ENCODE assay signal across 13 cellular contexts in the genomic region with DNA sequence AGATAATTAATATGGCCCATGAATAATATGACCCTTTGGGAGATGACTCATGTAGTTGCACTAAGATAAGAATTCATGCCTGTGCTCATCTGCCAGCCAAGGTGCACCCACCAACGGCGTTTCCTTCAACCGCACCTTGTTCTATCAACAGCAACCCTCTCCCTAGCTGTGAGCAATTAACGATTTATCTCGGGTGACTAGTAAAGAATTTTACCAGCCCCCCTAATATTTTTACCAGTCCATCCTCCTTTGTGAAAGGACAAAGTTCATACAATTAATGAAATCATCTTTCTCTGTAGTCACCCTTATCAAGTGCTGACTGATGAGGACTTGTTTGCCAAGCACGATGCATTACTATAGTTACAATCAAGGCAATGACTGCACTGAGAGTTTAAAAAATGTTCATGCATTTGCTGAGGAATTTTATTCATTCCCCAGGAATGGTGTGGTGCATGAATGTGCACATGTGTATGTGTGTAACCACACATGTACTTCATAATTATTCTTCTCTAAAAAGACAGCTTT.
"Had no signal": no experiment of that assay in that cellular context is flagged by ENCODE, and none has a peak within 500 bp of the region (broad histone marks: within the 10 kb centered on the region; RNA-seq: fewer than 3 reads in every experiment).

No MANE protein-coding gene starts in this region.

- H3K79me2 ChIP-seq: parathyroid adenoma had no signal

- H3K27me3 ChIP-seq: ascending aorta, testis had no signal

- H3K9me3 Mint-ChIP-seq: activated T-cell treated with anti-CD3 and anti-CD28 coated beads, Interleukin-2, amount 50 U/mL, for 24 hours; immature natural killer cell had no signal

- H3K4me1 ChIP-seq: parathyroid adenoma had no signal

- H3K27ac ChIP-seq: parathyroid adenoma, testis had no signal

- H3K36me3 Mint-ChIP-seq: activated naive CD4-positive, alpha-beta T cell treated with anti-CD3 and anti-CD28 coated beads, Interleukin-2, amount 10 ng/mL, durations not matched to agents 7 days and 5 days; immature natural killer cell; naive thymus-derived CD8-positive, alpha-beta T cell; WTC11 had no signal

- DNase-seq: activated CD4-positive, alpha-beta memory T cell treated with anti-CD3 and anti-CD28 coated beads, Interleukin-2, amount 10 ng/mL, durations not matched to agents 7 days and 5 days; activated CD4-positive, alpha-beta T cell treated with anti-CD3 and anti-CD28 coated beads for 4 hours; activated naive CD4-positive, alpha-beta T cell treated with anti-CD3 and anti-CD28 coated beads, Interleukin-2, amount 10 ng/mL, durations not matched to agents 7 days and 5 days; activated T-cell treated with anti-CD3 and anti-CD28 coated beads, Interleukin-2, amount 50 U/mL, for 24 hours; immature natural killer cell; mammary epithelial cell; naive thymus-derived CD8-positive, alpha-beta T cell; stimulated activated naive CD8-positive, alpha-beta T cell treated with anti-CD3 and anti-CD28 coated beads, Interleukin-15, Interleukin-2, amounts not matched to agents 100 U/mL and 50 U/mL, for 24 hours; testis had no signal

- H3K27ac Mint-ChIP-seq: activated CD4-positive, alpha-beta memory T cell treated with anti-CD3 and anti-CD28 coated beads, Interleukin-2, amount 10 ng/mL, durations not matched to agents 7 days and 5 days; activated naive CD4-positive, alpha-beta T cell treated with anti-CD3 and anti-CD28 coated beads, Interleukin-2, amount 10 ng/mL, durations not matched to agents 7 days and 5 days; activated T-cell treated with anti-CD3 and anti-CD28 coated beads, Interleukin-2, amount 50 U/mL, for 24 hours; immature natural killer cell; naive thymus-derived CD8-positive, alpha-beta T cell; WTC11 had no signal

- H3K27me3 Mint-ChIP-seq: activated CD4-positive, alpha-beta memory T cell treated with anti-CD3 and anti-CD28 coated beads, Interleukin-2, amount 10 ng/mL, durations not matched to agents 7 days and 5 days; activated naive CD4-positive, alpha-beta T cell treated with anti-CD3 and anti-CD28 coated beads, Interleukin-2, amount 10 ng/mL, durations not matched to agents 7 days and 5 days had no signal

- H3K4me3 Mint-ChIP-seq: activated CD4-positive, alpha-beta memory T cell treated with anti-CD3 and anti-CD28 coated beads, Interleukin-2, amount 10 ng/mL, durations not matched to agents 7 days and 5 days; activated naive CD4-positive, alpha-beta T cell treated with anti-CD3 and anti-CD28 coated beads, Interleukin-2, amount 10 ng/mL, durations not matched to agents 7 days and 5 days; activated T-cell treated with anti-CD3 and anti-CD28 coated beads, Interleukin-2, amount 50 U/mL, for 24 hours; immature natural killer cell; naive thymus-derived CD8-positive, alpha-beta T cell; WTC11 had no signal

- H3K9me3 ChIP-seq: ascending aorta, testis had no signal

- ATAC-seq: esophagus mucosa; naive thymus-derived CD8-positive, alpha-beta T cell; stimulated activated naive CD8-positive, alpha-beta T cell treated with anti-CD3 and anti-CD28 coated beads, Interleukin-15, Interleukin-2, amounts not matched to agents 100 U/mL and 50 U/mL, for 24 hours; WTC11 had no signal

- H2AFZ ChIP-seq: parathyroid adenoma had no signal

- H3K4me1 Mint-ChIP-seq: activated CD4-positive, alpha-beta memory T cell treated with anti-CD3 and anti-CD28 coated beads, Interleukin-2, amount 10 ng/mL, durations not matched to agents 7 days and 5 days; activated naive CD4-positive, alpha-beta T cell treated with anti-CD3 and anti-CD28 coated beads, Interleukin-2, amount 10 ng/mL, durations not matched to agents 7 days and 5 days; naive thymus-derived CD8-positive, alpha-beta T cell had no signal

- H3K4me3 ChIP-seq: ascending aorta, testis had no signal
